2 cellular contexts compared by ENCODE assay signal in the genomic region with DNA sequence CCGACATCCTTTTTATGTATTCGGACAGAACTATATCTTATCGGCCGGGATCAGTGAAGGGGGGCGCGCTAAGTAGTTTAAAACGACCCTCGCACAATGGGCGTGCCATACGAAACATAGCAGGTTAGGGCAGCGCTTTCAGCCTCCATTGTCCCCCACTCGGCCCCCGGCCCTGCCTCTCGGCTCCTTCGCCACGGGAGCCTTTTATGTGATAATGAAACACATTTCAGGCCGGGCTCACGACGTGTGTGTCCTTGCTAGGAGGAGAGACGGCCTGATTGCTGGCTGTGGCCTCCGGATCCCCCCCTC.
A peak's percentile ranks its signal among the peaks of the same experiment; 100 is the strongest.
TF ChIP-seq lines count a peak whose summit lies in the region.

No MANE protein-coding gene starts in this region.

TF ChIP-seq in A549, 52 proteins besides CTCF, POLR2A, EP300 and RAD21:
- TF ChIP-seq KDM5A (IDR thresholded peaks at IDR 0.05): no peak
- TF ChIP-seq, protein P1, sequence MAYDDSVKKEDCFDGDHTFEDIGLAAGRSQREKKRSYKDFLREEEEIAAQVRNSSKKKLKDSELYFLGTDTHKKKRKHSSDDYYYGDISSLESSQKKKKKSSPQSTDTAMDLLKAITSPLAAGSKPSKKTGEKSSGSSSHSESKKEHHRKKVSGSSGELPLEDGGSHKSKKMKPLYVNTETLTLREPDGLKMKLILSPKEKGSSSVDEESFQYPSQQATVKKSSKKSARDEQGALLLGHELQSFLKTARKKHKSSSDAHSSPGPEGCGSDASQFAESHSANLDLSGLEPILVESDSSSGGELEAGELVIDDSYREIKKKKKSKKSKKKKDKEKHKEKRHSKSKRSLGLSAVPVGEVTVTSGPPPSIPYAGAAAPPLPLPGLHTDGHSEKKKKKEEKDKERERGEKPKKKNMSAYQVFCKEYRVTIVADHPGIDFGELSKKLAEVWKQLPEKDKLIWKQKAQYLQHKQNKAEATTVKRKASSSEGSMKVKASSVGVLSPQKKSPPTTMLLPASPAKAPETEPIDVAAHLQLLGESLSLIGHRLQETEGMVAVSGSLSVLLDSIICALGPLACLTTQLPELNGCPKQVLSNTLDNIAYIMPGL (CRISPR knock-in tag; IDR thresholded peaks at IDR 0.05; ENCODE audit: borderline replicate concordance): no peak
- no peak for TF ChIP-seq CBX2 (IDR thresholded peaks at IDR 0.05; ENCODE audit: borderline replicate concordance, low read depth)
- TF ChIP-seq ZSCAN20 (CRISPR knock-in tag; IDR thresholded peaks at IDR 0.05): no peak

TF ChIP-seq in endothelial cell of umbilical vein, 7 proteins besides CTCF, POLR2A, EP300 and RAD21:
- TF ChIP-seq POLR2AphosphoS5 (IDR thresholded peaks at IDR 0.05; ENCODE audit: insufficient read depth, low read depth, low read length): no peak
- TF ChIP-seq GATA2 (IDR thresholded peaks at IDR 0.05; ENCODE audit: insufficient read depth, insufficient read length, low read depth, low read length): no peak
- peak; percentile 87 for TF ChIP-seq EZH2 (IDR thresholded peaks at IDR 0.05; ENCODE audit: borderline replicate concordance, low read depth, low read length, severe bottlenecking)
- TF ChIP-seq FOS (IDR thresholded peaks at IDR 0.05; ENCODE audit: borderline replicate concordance, insufficient read depth, low read length): no peak
TF ChIP-seq in endothelial cell of umbilical vein: peak in this region for 1.
